Comparison of ENCODE assay signal across 21 cellular contexts in genomic region chr5:1787472-1788047, GRCh38.
"Had no signal": no experiment of that assay in that cellular context is flagged by ENCODE, and none has a peak within 500 bp of the region (broad histone marks: within the 10 kb centered on the region; RNA-seq: fewer than 3 reads in every experiment).

No MANE protein-coding gene starts in this region.

- H3K36me3 Mint-ChIP-seq: activated naive CD4-positive, alpha-beta T cell treated with anti-CD3 and anti-CD28 coated beads, Interleukin-2, amount 50 U/mL, for 72 hours had no signal

- DNase-seq: activated CD4-positive, alpha-beta T cell treated with anti-CD3 and anti-CD28 coated beads, Interleukin-2, amount 10 ng/mL, durations not matched to agents 7 days and 5 days; activated CD4-positive, CD25-positive, alpha-beta regulatory T cell; activated CD8-positive, alpha-beta T cell treated with anti-CD3 and anti-CD28 coated beads, Interleukin-2, amount 10 ng/mL, durations not matched to agents 7 days and 5 days; activated gamma-delta T cell treated with Interleukin-2 at 50 U/mL for 16 hours; activated T-cell treated with anti-CD3 and anti-CD28 coated beads, Interleukin-2, amount 50 U/mL, for 4 hours; amniotic stem cell; dermis blood vessel endothelial cell; effector memory CD4-positive, alpha-beta T cell; esophagus squamous epithelium; immature natural killer cell; left cardiac atrium; midbrain; stimulated activated CD4-positive, alpha-beta T cell treated with anti-CD3 and anti-CD28 coated beads, Interleukin-4, amount 100 ng/mL, for 1 hour; thyroid gland had no signal

- H3K27ac Mint-ChIP-seq: activated CD4-positive, alpha-beta T cell treated with anti-CD3 and anti-CD28 coated beads, Interleukin-2, amount 10 ng/mL, durations not matched to agents 7 days and 5 days; activated CD8-positive, alpha-beta T cell treated with anti-CD3 and anti-CD28 coated beads, Interleukin-2, amount 10 ng/mL, durations not matched to agents 7 days and 5 days had no signal

- H3K4me3 ChIP-seq: esophagus squamous epithelium, lung, psoas muscle, SK-N-MC, smooth muscle cell, thyroid gland had no signal

- H3K9me3 Mint-ChIP-seq: activated CD4-positive, alpha-beta T cell treated with anti-CD3 and anti-CD28 coated beads, Interleukin-2, amount 10 ng/mL, durations not matched to agents 7 days and 5 days; activated naive CD4-positive, alpha-beta T cell treated with anti-CD3 and anti-CD28 coated beads, Interleukin-2, amount 50 U/mL, for 72 hours; activated T-cell treated with anti-CD3 and anti-CD28 coated beads, Interleukin-2, amount 50 U/mL, for 4 hours; immature natural killer cell; neural crest cell had no signal

- H3K4me3 Mint-ChIP-seq: activated CD4-positive, alpha-beta T cell treated with anti-CD3 and anti-CD28 coated beads, Interleukin-2, amount 10 ng/mL, durations not matched to agents 7 days and 5 days; activated CD8-positive, alpha-beta T cell treated with anti-CD3 and anti-CD28 coated beads, Interleukin-2, amount 10 ng/mL, durations not matched to agents 7 days and 5 days; activated T-cell treated with anti-CD3 and anti-CD28 coated beads, Interleukin-2, amount 50 U/mL, for 4 hours; immature natural killer cell; neural crest cell had no signal

- H3K36me3 ChIP-seq: esophagus squamous epithelium, thyroid gland had no signal

- H3K9me3 ChIP-seq: esophagus squamous epithelium, psoas muscle, thyroid gland had no signal

- H3K4me1 ChIP-seq: psoas muscle, thyroid gland had no signal

- H3K27ac ChIP-seq: esophagus squamous epithelium, psoas muscle, SK-N-MC, thyroid gland had no signal

- H3K27me3 ChIP-seq: thyroid gland had no signal

- ATAC-seq: activated CD8-positive, alpha-beta T cell treated with anti-CD3 and anti-CD28 coated beads, Interleukin-2, amount 10 ng/mL, durations not matched to agents 7 days and 5 days; activated naive CD4-positive, alpha-beta T cell treated with anti-CD3 and anti-CD28 coated beads, Interleukin-2, amount 50 U/mL, for 72 hours; activated T-cell treated with anti-CD3 and anti-CD28 coated beads, Interleukin-2, amount 50 U/mL, for 4 hours; left cardiac atrium; psoas muscle; right cardiac atrium had no signal

- H3K27me3 Mint-ChIP-seq: activated CD4-positive, alpha-beta T cell treated with anti-CD3 and anti-CD28 coated beads, Interleukin-2, amount 10 ng/mL, durations not matched to agents 7 days and 5 days had no signal
